ENCODE assay signal across 31 cellular contexts in genomic region chr10:23013581-23014335, GRCh38.
"Had no signal": no experiment of that assay in that cellular context is flagged by ENCODE, and none has a peak within 500 bp of the region (broad histone marks: within the 10 kb centered on the region; RNA-seq: fewer than 3 reads in every experiment).

No MANE protein-coding gene starts in this region.

- H3K4me3 ChIP-seq: esophagus muscularis mucosa, ovary, prostate gland, suprapubic skin, tibial nerve had no signal

- ATAC-seq: foreskin keratinocyte; left cardiac atrium; left ventricle myocardium superior; sciatic nerve; stimulated activated memory B cell treated with anti-CD40 and anti-IgM and Interleukin-4, amounts not matched to agents 10 μg/mL and 1 μg/mL and 100 μg/mL, for 72 hours; stimulated activated naive CD8-positive, alpha-beta T cell treated with anti-CD3 and anti-CD28 coated beads, Interleukin-15, amount 100 ng/mL, for 72 hours had no signal

- H3K27ac ChIP-seq: brain microvascular endothelial cell, esophagus muscularis mucosa, foreskin keratinocyte, ovary, prostate gland, suprapubic skin, tibial nerve had no signal

- DNase-seq: activated CD4-positive, alpha-beta memory T cell treated with anti-CD3 and anti-CD28 coated beads for 36 hours; activated CD4-positive, alpha-beta T cell treated with anti-CD3 and anti-CD28 coated beads, Interleukin-2, amount 10 ng/mL, durations not matched to agents 24 days and 14 days; activated CD4-positive, CD25-positive, alpha-beta regulatory T cell treated with anti-CD3 and anti-CD28 coated beads, Interleukin-2, amount 50 U/mL, for 72 hours; activated CD8-positive, alpha-beta memory T cell treated with anti-CD3 and anti-CD28 coated beads, Interleukin-2, amount 50 U/mL, for 4 hours; activated gamma-delta T cell; activated naive CD4-positive, alpha-beta T cell treated with anti-CD3 and anti-CD28 coated beads, Interleukin-2, amount 10 ng/mL, durations not matched to agents 7 days and 5 days; activated naive CD8-positive, alpha-beta T cell treated with anti-CD3 and anti-CD28 coated beads, Interleukin-2, amount 10 ng/mL, durations not matched to agents 7 days and 5 days; activated T-cell treated with anti-CD3 and anti-CD28 coated beads, Interleukin-2, amount 50 U/mL, for 1 hour; brain microvascular endothelial cell; endodermal cell; foreskin keratinocyte; glutamatergic neuron; islet precursor cell; left cardiac atrium; left ventricle myocardium superior; naive B cell; nephron progenitor cell; ovary; retina; small intestine; stimulated activated CD4-positive, alpha-beta T cell treated with anti-CD3 and anti-CD28 coated beads, Interleukin-1b, Interleukin-23, amount 100 ng/mL, for 48 hours; stimulated activated CD4-positive, alpha-beta T cell treated with anti-CD3 and anti-CD28 coated beads, Interleukin-4, amount 100 ng/mL, for 4 hours; stimulated activated CD8-positive, alpha-beta memory T cell treated with anti-CD3 and anti-CD28 coated beads, Interleukin-4, amount 100 ng/mL, for 48 hours; stimulated activated naive CD8-positive, alpha-beta T cell treated with anti-CD3 and anti-CD28 coated beads, Interleukin-15, amount 100 ng/mL, for 72 hours; T-helper 9 cell had no signal

- H3K27me3 ChIP-seq: esophagus muscularis mucosa, ovary, tibial nerve had no signal
